Comparison of ENCODE assay signal across 10 cellular contexts in the genomic region with DNA sequence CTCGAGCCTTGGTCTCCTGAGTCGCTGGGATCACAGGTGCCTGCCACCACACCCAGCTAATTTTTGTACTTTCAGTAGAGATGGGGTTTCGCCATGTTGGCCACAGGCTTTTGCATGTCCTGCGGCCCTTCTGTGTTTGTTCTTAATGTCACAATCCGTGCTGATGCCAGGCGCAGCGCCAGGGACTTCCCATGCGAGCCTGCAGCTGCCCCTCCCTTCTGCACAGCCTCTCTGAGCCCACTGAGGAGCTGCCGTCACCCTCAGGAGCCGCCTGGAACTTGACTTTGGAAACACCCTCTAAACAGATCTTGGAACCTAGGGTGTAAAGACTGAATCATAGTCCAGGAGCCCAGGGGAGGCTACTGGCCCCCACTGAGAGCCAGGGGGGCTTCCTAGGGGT. TPM values are rescaled to one million over a fixed set of nuclear protein-coding genes. Genes with fewer than 3 reads are reported as not detected.
DNase-seq lines count a peak whose midpoint lies in the region; ATAC-seq, FAIRE-seq and TF ChIP-seq lines count a peak whose summit lies in the region.
"Not testable (repeated sequence)": the region's sequence is repeated elsewhere in the genome, so short reads cannot be mapped to it uniquely, and the experiment has no call there.
"Had no signal": no experiment of that assay in that cellular context is flagged by ENCODE, and none has a peak within 500 bp of the region (broad histone marks: within the 10 kb centered on the region; RNA-seq: fewer than 3 reads in every experiment).

No MANE protein-coding gene starts in this region.

- in situ Hi-C loops in IMR-90 (cut with MboI; ENCODE audit: low sequenced_read_pairs); mammary epithelial cell (cut with MboI; ENCODE audit: low sequenced_read_pairs in 2 of 2): not testable (repeated sequence)

- POLR2A ChIA-PET in IMR-90 (lab: Charles Lee; ENCODE audit: unreplicated experiment): not testable (repeated sequence)

- TF ChIP-seq RAD21 in IMR-90 (IDR thresholded peaks at IDR 0.05; ENCODE audit: low read length): not testable (repeated sequence)

- H4K8ac ChIP-seq in IMR-90 (ENCODE audit: low read depth in 2 of 2, low read length in 2 of 2): not testable (repeated sequence)

- H3K4me2 ChIP-seq in IMR-90 (ENCODE audit: low read depth, low read length); mammary epithelial cell (ENCODE audit: insufficient read depth, low read depth, low read length): not testable (repeated sequence)

- peak; percentile 66 for FAIRE-seq in RCC 7860 (lab: Jason Lieb, UNC)

- not testable (repeated sequence) for H3K23ac ChIP-seq in IMR-90 (ENCODE audit: low read depth, low read length)

- not testable (repeated sequence) for H3K36me3 ChIP-seq in IMR-90 (ENCODE audit: control insufficient read depth, insufficient read depth, low read length); mammary epithelial cell (ENCODE audit: insufficient read depth, low read length); thyroid gland

- not testable (repeated sequence) for H3K79me2 ChIP-seq in mammary epithelial cell (ENCODE audit: insufficient read depth, low read length)

- intact Hi-C loops in IMR-90 (cut with micrococcal nuclease); mammary epithelial cell (cut with micrococcal nuclease); thyroid gland (cut with DNase I): not testable (repeated sequence)

- H2AK9ac ChIP-seq in IMR-90 (replicated peaks; ENCODE audit: low read depth, low read length, poor library complexity): not testable (repeated sequence)

- TF ChIP-seq CTCF in IMR-90 (conservative IDR thresholded peaks at IDR 0.05; ENCODE audit: low read depth, low read length); mammary epithelial cell (conservative IDR thresholded peaks at IDR 0.05 in 1 of 2, IDR thresholded peaks at IDR 0.05 in 1 of 2; ENCODE audit: extremely low read depth in 1 of 2, insufficient read depth in 1 of 2, low read depth in 1 of 2, low read length in 2 of 2); fibroblast of villous mesenchyme (IDR thresholded peaks at IDR 0.05; ENCODE audit: insufficient read depth, low read depth, low read length); omental fat pad (IDR thresholded peaks at IDR 0.05); thyroid gland (IDR thresholded peaks at IDR 0.05): not testable (repeated sequence)

- dilution Hi-C loops in IMR-90 (cut with HindIII; ENCODE audit: low sequenced_read_pairs, unreplicated experiment); mammary epithelial cell (cut with HindIII; ENCODE audit: low sequenced_read_pairs): not testable (repeated sequence)

- not testable (repeated sequence) for H3K56ac ChIP-seq in IMR-90 (ENCODE audit: extremely low read depth, insufficient read depth, low read length)

- not testable (repeated sequence) for H3K79me1 ChIP-seq in IMR-90 (ENCODE audit: low read depth in 1 of 2, low read length in 2 of 2)

- not testable (repeated sequence) for H3K4ac ChIP-seq in IMR-90 (ENCODE audit: low read depth, low read length)

- H2AK5ac ChIP-seq in IMR-90 (ENCODE audit: low read depth, low read length): not testable (repeated sequence)

- not testable (repeated sequence) for H4K91ac ChIP-seq in IMR-90 (ENCODE audit: insufficient read depth, low read depth, low read length)

- CTCF ChIA-PET in IMR-90 (lab: Yijun Ruan, JAX); mammary epithelial cell (lab: Charles Lee; ENCODE audit: low non-redundant PET): not testable (repeated sequence)

- not testable (repeated sequence) for H3K27me3 ChIP-seq in IMR-90 (ENCODE audit: control insufficient read depth, insufficient read depth, low read length); mammary epithelial cell (ENCODE audit: insufficient read depth, low read length); thyroid gland

- not testable (repeated sequence) for TF ChIP-seq POLR2A in IMR-90 (IDR thresholded peaks at IDR 0.05; ENCODE audit: low read depth, low read length); thyroid gland (IDR thresholded peaks at IDR 0.05)

- not testable (repeated sequence) for H2BK5ac ChIP-seq in IMR-90 (ENCODE audit: low read depth, low read length, poor library complexity, severe bottlenecking)

- H3K27ac ChIP-seq in IMR-90 (ENCODE audit: insufficient read depth, low read length); mammary epithelial cell (ENCODE audit: insufficient read depth, low read depth, low read length); thyroid gland: not testable (repeated sequence)

- H3K9me3 ChIP-seq in IMR-90 (ENCODE audit: control insufficient read depth, insufficient read depth, low read length); mammary epithelial cell (replicated peaks; ENCODE audit: insufficient read depth, low read length); thyroid gland: not testable (repeated sequence)

- H3K18ac ChIP-seq in IMR-90 (ENCODE audit: low read depth, low read length): not testable (repeated sequence)

- not testable (repeated sequence) for H2AFZ ChIP-seq in IMR-90 (replicated peaks; ENCODE audit: low read length, poor library complexity); mammary epithelial cell (ENCODE audit: low read depth, low read length)

- H2BK120ac ChIP-seq in IMR-90 (ENCODE audit: low read depth, low read length): not testable (repeated sequence)

- not testable (repeated sequence) for H2BK15ac ChIP-seq in IMR-90 (ENCODE audit: low read depth, low read length)

- H3K9ac ChIP-seq in IMR-90 (ENCODE audit: low read depth, low read length); mammary epithelial cell (ENCODE audit: insufficient read depth, low read length): not testable (repeated sequence)

- ATAC-seq in IMR-90 (ENCODE audit: low read depth): peak; percentile 32; the same call in 1 of the 2 replicates
- ATAC-seq in omental fat pad (ENCODE audit: low FRiP score): not testable (repeated sequence)

- not testable (repeated sequence) for H2BK20ac ChIP-seq in IMR-90 (ENCODE audit: low read depth, low read length)

- no CpG with 5 or more reads among the region's 10 CpGs for WGBS in IMR-90 (ENCODE audit: extremely low coverage in 2 of 2, insufficient read length in 1 of 2), 2 experiments
- 73% methylated on average over 8 of the region's 10 CpGs for WGBS in mammary epithelial cell (ENCODE audit: low coverage, missing lambda C conversion rate)
- WGBS in thyroid gland, 2 donors: 62 to 79% methylated on average over 10 of the region's 10 CpGs

- not testable (repeated sequence) for H4K20me1 ChIP-seq in IMR-90 (ENCODE audit: insufficient read depth, low read length); mammary epithelial cell (ENCODE audit: insufficient read depth, low read length)

- H3K4me3 ChIP-seq in IMR-90 (ENCODE audit: insufficient read depth, low read depth, low read length); mammary epithelial cell (replicated peaks in 1 of 3; ENCODE audit: insufficient read depth in 1 of 3, low read depth in 2 of 3, low read length in 3 of 3); fibroblast of villous mesenchyme (ENCODE audit: low read depth, low read length); thyroid gland (replicated peaks in 1 of 3): not testable (repeated sequence)

- not testable (repeated sequence) for BruUV-seq in IMR-90 (replicated peaks; lab: Mats Ljungman, UMichigan); mammary epithelial cell (replicated peaks; lab: Mats Ljungman, UMichigan)

- not testable (repeated sequence) for H3K4me1 ChIP-seq in IMR-90 (ENCODE audit: control insufficient read depth, insufficient read depth, low read length); mammary epithelial cell (ENCODE audit: insufficient read depth, low read length); thyroid gland

- not testable (repeated sequence) for H4K5ac ChIP-seq in IMR-90 (ENCODE audit: low read depth, low read length)

- H3K14ac ChIP-seq in IMR-90 (replicated peaks; ENCODE audit: low read depth, low read length): not testable (repeated sequence)

- not testable (repeated sequence) for H3K9me1 ChIP-seq in IMR-90 (ENCODE audit: insufficient read depth, low read length)

- DNase-seq in Ammon's horn (ENCODE audit: low spot score) (peak; percentile 17), IMR-90 (peak; percentile 58), RCC 7860 (ENCODE audit: low spot score) (peak; percentile 91), mammary epithelial cell (peak; percentile 95), fibroblast of villous mesenchyme (ENCODE audit: low read depth) (peak; percentile 62), kidney tubule cell (ENCODE audit: low spot score) (peak; percentile 85), omental fat pad (ENCODE audit: low spot score) (peak; percentile 35), thyroid gland (peak; percentile 57 to 77)

RNA-seq across cellular contexts. Expression of a gene that starts 24.2 kb away (rescaled TPM):
- total RNA-seq in IMR-90 (2012; rRNA removed) (not detected in 2 replicates), mammary epithelial cell (not detected), fibroblast of villous mesenchyme (not detected in 2 replicates), omental fat pad (not detected), thyroid gland (not detected)
- polyA plus RNA-seq in IMR-90 (2012; rRNA removed) (not detected in 2 replicates), mammary epithelial cell (not detected)
- not detected in 2 replicates for polyA plus RNA-seq in IMR-90 (2012; cell fraction: cytosol; rRNA removed)
- not detected in 2 replicates for polyA plus RNA-seq in IMR-90 (2012; cell fraction: nucleus; rRNA removed; ENCODE audit: low replicate concordance)
- not detected for polyA minus RNA-seq in mammary epithelial cell
- total RNA-seq: activated T-cell treated with anti-CD3 and anti-CD28 coated beads, Interleukin-2, amount 50 U/mL, for 4 hours; mononuclear cell had no signal

RNA-seq across cellular contexts. Expression of a gene that starts 54.4 kb away (rescaled TPM):
- total RNA-seq in IMR-90 (2012; rRNA removed) (not detected in 2 replicates), mammary epithelial cell (under 1 TPM in 1 of 2 donors, not detected in 1; 0.33 TPM), fibroblast of villous mesenchyme (not detected in 2 replicates), omental fat pad (under 1 TPM in 2 of 4 donors, not detected in 2; 0.48 to 0.50 TPM), thyroid gland (1 to 10 TPM; 1.2 to 2.1 (median 1.6) TPM)
- polyA plus RNA-seq in IMR-90 (2012; rRNA removed) (not detected in 2 replicates), mammary epithelial cell (not detected)
- not detected in 2 replicates for polyA plus RNA-seq in IMR-90 (2012; cell fraction: cytosol; rRNA removed)
- polyA plus RNA-seq in IMR-90 (2012; cell fraction: nucleus; rRNA removed; ENCODE audit: low replicate concordance): 0.41 and 0.46 TPM in 2 replicates
- polyA minus RNA-seq in mammary epithelial cell: not detected

Comparison
In these comparisons a context has a peak if more than half of its experiments do, and no peak if none do; other contexts are left out.
1. DNase-seq: peak in every context shown above with its lines; median percentile 95 in mammary epithelial cell; 91 in RCC 7860; 85 in kidney tubule cell; 67 in thyroid gland; 62 in fibroblast of villous mesenchyme; 58 in IMR-90; 35 in omental fat pad; 17 in Ammon's horn.